ENCODE assay signal across 2 cellular contexts in genomic region chr14:104306450-104307040, GRCh38.
TF ChIP-seq lines count a peak whose summit lies in the region.

No MANE protein-coding gene starts in this region.

TF ChIP-seq in HepG2, 621 proteins besides CTCF, POLR2A, EP300 and RAD21:
- TF ChIP-seq PAF1 (CRISPR knock-in tag; IDR thresholded peaks at IDR 0.05) (no peak), HNF1B (CRISPR knock-in tag; IDR thresholded peaks at IDR 0.05) (no peak)
- TF ChIP-seq, protein P1, sequence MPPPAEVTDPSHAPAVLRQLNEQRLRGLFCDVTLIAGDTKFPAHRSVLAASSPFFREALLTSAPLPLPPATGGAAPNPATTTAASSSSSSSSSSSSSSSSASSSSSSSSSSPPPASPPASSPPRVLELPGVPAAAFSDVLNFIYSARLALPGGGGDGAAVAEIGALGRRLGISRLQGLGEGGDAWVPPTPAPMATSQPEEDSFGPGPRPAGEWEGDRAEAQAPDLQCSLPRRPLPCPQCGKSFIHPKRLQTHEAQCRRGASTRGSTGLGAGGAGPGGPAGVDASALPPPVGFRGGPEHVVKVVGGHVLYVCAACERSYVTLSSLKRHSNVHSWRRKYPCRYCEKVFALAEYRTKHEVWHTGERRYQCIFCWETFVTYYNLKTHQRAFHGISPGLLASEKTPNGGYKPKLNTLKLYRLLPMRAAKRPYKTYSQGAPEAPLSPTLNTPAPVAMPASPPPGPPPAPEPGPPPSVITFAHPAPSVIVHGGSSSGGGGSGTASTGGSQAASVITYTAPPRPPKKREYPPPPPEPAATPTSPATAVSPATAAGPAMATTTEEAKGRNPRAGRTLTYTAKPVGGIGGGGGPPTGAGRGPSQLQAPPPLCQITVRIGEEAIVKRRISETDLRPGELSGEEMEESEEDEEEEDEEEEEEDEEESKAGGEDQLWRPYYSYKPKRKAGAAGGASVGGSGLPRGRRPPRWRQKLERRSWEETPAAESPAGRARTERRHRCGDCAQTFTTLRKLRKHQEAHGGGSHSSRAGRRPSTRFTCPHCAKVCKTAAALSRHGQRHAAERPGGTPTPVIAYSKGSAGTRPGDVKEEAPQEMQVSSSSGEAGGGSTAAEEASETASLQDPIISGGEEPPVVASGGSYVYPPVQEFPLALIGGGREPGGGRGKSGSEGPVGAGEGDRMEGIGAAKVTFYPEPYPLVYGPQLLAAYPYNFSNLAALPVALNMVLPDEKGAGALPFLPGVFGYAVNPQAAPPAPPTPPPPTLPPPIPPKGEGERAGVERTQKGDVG (CRISPR knock-in tag; IDR thresholded peaks at IDR 0.05; ENCODE audit: borderline replicate concordance) = no peak

TF ChIP-seq in H1, 55 proteins besides CTCF, POLR2A, EP300 and RAD21:
- TF ChIP-seq ZNF274 (IDR thresholded peaks at IDR 0.05; ENCODE audit: borderline replicate concordance, extremely low read depth, low read length) (no peak), CBX8 (IDR thresholded peaks at IDR 0.05; ENCODE audit: borderline replicate concordance, low read depth, low read length) (no peak)
- TF ChIP-seq, protein P2, sequence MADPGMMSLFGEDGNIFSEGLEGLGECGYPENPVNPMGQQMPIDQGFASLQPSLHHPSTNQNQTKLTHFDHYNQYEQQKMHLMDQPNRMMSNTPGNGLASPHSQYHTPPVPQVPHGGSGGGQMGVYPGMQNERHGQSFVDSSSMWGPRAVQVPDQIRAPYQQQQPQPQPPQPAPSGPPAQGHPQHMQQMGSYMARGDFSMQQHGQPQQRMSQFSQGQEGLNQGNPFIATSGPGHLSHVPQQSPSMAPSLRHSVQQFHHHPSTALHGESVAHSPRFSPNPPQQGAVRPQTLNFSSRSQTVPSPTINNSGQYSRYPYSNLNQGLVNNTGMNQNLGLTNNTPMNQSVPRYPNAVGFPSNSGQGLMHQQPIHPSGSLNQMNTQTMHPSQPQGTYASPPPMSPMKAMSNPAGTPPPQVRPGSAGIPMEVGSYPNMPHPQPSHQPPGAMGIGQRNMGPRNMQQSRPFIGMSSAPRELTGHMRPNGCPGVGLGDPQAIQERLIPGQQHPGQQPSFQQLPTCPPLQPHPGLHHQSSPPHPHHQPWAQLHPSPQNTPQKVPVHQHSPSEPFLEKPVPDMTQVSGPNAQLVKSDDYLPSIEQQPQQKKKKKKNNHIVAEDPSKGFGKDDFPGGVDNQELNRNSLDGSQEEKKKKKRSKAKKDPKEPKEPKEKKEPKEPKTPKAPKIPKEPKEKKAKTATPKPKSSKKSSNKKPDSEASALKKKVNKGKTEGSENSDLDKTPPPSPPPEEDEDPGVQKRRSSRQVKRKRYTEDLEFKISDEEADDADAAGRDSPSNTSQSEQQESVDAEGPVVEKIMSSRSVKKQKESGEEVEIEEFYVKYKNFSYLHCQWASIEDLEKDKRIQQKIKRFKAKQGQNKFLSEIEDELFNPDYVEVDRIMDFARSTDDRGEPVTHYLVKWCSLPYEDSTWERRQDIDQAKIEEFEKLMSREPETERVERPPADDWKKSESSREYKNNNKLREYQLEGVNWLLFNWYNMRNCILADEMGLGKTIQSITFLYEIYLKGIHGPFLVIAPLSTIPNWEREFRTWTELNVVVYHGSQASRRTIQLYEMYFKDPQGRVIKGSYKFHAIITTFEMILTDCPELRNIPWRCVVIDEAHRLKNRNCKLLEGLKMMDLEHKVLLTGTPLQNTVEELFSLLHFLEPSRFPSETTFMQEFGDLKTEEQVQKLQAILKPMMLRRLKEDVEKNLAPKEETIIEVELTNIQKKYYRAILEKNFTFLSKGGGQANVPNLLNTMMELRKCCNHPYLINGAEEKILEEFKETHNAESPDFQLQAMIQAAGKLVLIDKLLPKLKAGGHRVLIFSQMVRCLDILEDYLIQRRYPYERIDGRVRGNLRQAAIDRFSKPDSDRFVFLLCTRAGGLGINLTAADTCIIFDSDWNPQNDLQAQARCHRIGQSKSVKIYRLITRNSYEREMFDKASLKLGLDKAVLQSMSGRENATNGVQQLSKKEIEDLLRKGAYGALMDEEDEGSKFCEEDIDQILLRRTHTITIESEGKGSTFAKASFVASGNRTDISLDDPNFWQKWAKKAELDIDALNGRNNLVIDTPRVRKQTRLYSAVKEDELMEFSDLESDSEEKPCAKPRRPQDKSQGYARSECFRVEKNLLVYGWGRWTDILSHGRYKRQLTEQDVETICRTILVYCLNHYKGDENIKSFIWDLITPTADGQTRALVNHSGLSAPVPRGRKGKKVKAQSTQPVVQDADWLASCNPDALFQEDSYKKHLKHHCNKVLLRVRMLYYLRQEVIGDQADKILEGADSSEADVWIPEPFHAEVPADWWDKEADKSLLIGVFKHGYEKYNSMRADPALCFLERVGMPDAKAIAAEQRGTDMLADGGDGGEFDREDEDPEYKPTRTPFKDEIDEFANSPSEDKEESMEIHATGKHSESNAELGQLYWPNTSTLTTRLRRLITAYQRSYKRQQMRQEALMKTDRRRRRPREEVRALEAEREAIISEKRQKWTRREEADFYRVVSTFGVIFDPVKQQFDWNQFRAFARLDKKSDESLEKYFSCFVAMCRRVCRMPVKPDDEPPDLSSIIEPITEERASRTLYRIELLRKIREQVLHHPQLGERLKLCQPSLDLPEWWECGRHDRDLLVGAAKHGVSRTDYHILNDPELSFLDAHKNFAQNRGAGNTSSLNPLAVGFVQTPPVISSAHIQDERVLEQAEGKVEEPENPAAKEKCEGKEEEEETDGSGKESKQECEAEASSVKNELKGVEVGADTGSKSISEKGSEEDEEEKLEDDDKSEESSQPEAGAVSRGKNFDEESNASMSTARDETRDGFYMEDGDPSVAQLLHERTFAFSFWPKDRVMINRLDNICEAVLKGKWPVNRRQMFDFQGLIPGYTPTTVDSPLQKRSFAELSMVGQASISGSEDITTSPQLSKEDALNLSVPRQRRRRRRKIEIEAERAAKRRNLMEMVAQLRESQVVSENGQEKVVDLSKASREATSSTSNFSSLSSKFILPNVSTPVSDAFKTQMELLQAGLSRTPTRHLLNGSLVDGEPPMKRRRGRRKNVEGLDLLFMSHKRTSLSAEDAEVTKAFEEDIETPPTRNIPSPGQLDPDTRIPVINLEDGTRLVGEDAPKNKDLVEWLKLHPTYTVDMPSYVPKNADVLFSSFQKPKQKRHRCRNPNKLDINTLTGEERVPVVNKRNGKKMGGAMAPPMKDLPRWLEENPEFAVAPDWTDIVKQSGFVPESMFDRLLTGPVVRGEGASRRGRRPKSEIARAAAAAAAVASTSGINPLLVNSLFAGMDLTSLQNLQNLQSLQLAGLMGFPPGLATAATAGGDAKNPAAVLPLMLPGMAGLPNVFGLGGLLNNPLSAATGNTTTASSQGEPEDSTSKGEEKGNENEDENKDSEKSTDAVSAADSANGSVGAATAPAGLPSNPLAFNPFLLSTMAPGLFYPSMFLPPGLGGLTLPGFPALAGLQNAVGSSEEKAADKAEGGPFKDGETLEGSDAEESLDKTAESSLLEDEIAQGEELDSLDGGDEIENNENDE (IDR thresholded peaks at IDR 0.05; ENCODE audit: insufficient replicate concordance, low read length) = no peak
TF ChIP-seq in H1: peak in this region for 0.
